22 cellular contexts compared by ENCODE assay signal in genomic region chr5:174645677-174646076, GRCh38.
A peak's percentile ranks its signal among the peaks of the same experiment; 100 is the strongest.
DNase-seq lines count a peak whose midpoint lies in the region; ATAC-seq, FAIRE-seq and TF ChIP-seq lines count a peak whose summit lies in the region.
"Had no signal": no experiment of that assay in that cellular context is flagged by ENCODE, and none has a peak within 500 bp of the region (broad histone marks: within the 10 kb centered on the region; RNA-seq: fewer than 3 reads in every experiment).

No MANE protein-coding gene starts in this region.

- no peak overlapping the region for H3K14ac ChIP-seq in H1 (ENCODE audit: insufficient read length)

- no peak for DNase-seq in H1 (ENCODE audit: low read depth in 1 of 2, low spot score in 2 of 2)
- no peak for DNase-seq in osteocyte (ENCODE audit: extremely low spot score, unreplicated experiment)
- no peak for DNase-seq in stimulated activated naive CD8-positive, alpha-beta T cell treated with anti-CD3 and anti-CD28 coated beads, Interleukin-15, amount 100 ng/mL, for 72 hours
- no peak for DNase-seq in cerebellar nuclear complex (lab: John Stamatoyannopoulos, UW)
- DNase-seq in NCI-H2081 treated with DMSO at 0.1 percent for 48 hours (lab: John Stamatoyannopoulos, UW), result no peak
- DNase-seq: 8988T; ACHN; AML-193; BE2C; CD4-positive, alpha-beta memory T cell; COR-L47; DMS153; DND-41; GOT3; H7; HCEC 1CT had no signal

- TF ChIP-seq EP300 in H1 (IDR thresholded peaks at IDR 0.05; ENCODE audit: borderline replicate concordance in 1 of 2, low read depth in 2 of 2, low read length in 2 of 2), result no peak

- 0 out of 2 replicates have a peak overlapping the region, but pooled peaks have one; percentile 43 for H4K8ac ChIP-seq in H1 (ENCODE audit: extremely low read depth, insufficient read depth, low read length)

- peaks cover 20% of the 10 kb centered on the region for H3K9me3 Mint-ChIP-seq in osteocyte (ENCODE audit: unreplicated experiment)
- H3K9me3 Mint-ChIP-seq in stimulated activated naive CD8-positive, alpha-beta T cell treated with anti-CD3 and anti-CD28 coated beads, Interleukin-15, amount 100 ng/mL, for 72 hours, result peaks cover 0 to 8% of the 10 kb centered on the region in 2 donors

- no peak overlapping the region for H2BK12ac ChIP-seq in H1 (ENCODE audit: low read depth, low read length)

- no peaks in the 10 kb centered on the region for H3K9me3 ChIP-seq in HEK293 (ENCODE audit: control insufficient read depth, insufficient read depth, low read depth, low read length)
- H3K9me3 ChIP-seq in H1 (ENCODE audit: insufficient read depth in 2 of 2, low read depth in 1 of 2, low read length in 1 of 2), result 0 out of 4 replicates have a peak, but pooled peaks cover 0 to 5% of the 10 kb centered on the region in 2 experiments
- H3K9me3 ChIP-seq: BE2C had no signal

- no peak overlapping the region for H2AFZ ChIP-seq in H1 (ENCODE audit: low read length)

- TF ChIP-seq CTCF in HEK293 (tag by site-specific recombination; IDR thresholded peaks at IDR 0.05) (no peak), H1 (IDR thresholded peaks at IDR 0.05; ENCODE audit: control extremely low read depth in 1 of 3, insufficient read depth in 1 of 3, low read depth in 1 of 3, low read length in 3 of 3) (no peak), osteocyte (IDR thresholded peaks at IDR 0.05) (no peak)

- H3K36me3 ChIP-seq in HEK293 (ENCODE audit: control insufficient read depth in 2 of 2, insufficient read depth in 1 of 2, low read length in 2 of 2) (no peaks in the 10 kb centered on the region), H1 (ENCODE audit: control insufficient read depth in 2 of 4, insufficient read depth in 4 of 4, low read length in 3 of 4) (no peaks in the 10 kb centered on the region)
- H3K36me3 ChIP-seq: BE2C; BLaER1 treated with 17β-estradiol and CSF1 and Interleukin-3, amounts not matched to agents 10 nM and 100 nM had no signal

- no peak overlapping the region for H3K4me3 Mint-ChIP-seq in osteocyte (ENCODE audit: unreplicated experiment)
- no peak overlapping the region for H3K4me3 Mint-ChIP-seq in stimulated activated naive CD8-positive, alpha-beta T cell treated with anti-CD3 and anti-CD28 coated beads, Interleukin-15, amount 100 ng/mL, for 72 hours
- H3K4me3 Mint-ChIP-seq: CD14-positive monocyte; CD4-positive, alpha-beta memory T cell had no signal

- H3K23me2 ChIP-seq in H1 (ENCODE audit: low read depth, low read length), result no peaks in the 10 kb centered on the region

- H2BK15ac ChIP-seq in H1 (ENCODE audit: low read length), result no peak overlapping the region

- H3K56ac ChIP-seq in H1 (replicated peaks; ENCODE audit: insufficient read length, low read depth, low read length), result no peak overlapping the region

- FAIRE-seq in H1 (lab: Jason Lieb, UNC), result no peak
- FAIRE-seq: A549, G401.6, GM12892 had no signal

- H3K27me3 ChIP-seq in H1 (replicated peaks in 1 of 4; ENCODE audit: control insufficient read depth in 3 of 4, extremely low read depth in 1 of 4, insufficient read depth in 3 of 4, low read length in 3 of 4), result no peaks in the 10 kb centered on the region
- H3K27me3 ChIP-seq: BE2C; BLaER1 treated with 17β-estradiol and CSF1 and Interleukin-3, amounts not matched to agents 10 nM and 100 nM had no signal

- H3K9ac ChIP-seq in H1 (replicated peaks in 1 of 4; ENCODE audit: extremely low read depth in 1 of 4, low read depth in 3 of 4, low read length in 3 of 4), result no peak overlapping the region
- H3K9ac ChIP-seq: BLaER1 treated with 17β-estradiol and CSF1 and Interleukin-3, amounts not matched to agents 10 nM and 100 nM had no signal

- H3K79me1 ChIP-seq in H1 (ENCODE audit: low read depth, low read length), result no peaks in the 10 kb centered on the region

- no peak for TF ChIP-seq RAD21 in H1 (IDR thresholded peaks at IDR 0.05 in 1 of 2, conservative IDR thresholded peaks at IDR 0.05 in 1 of 2; ENCODE audit: low read depth in 2 of 2, low read length in 2 of 2)

- TF ChIP-seq POLR2A in H1 (IDR thresholded peaks at IDR 0.05; ENCODE audit: control extremely low read depth in 1 of 2, low read depth in 2 of 2, low read length in 2 of 2), result no peak

- peak overlapping the region; percentile 85 for H3K27ac Mint-ChIP-seq in osteocyte (ENCODE audit: unreplicated experiment)
- H3K27ac Mint-ChIP-seq in stimulated activated naive CD8-positive, alpha-beta T cell treated with anti-CD3 and anti-CD28 coated beads, Interleukin-15, amount 100 ng/mL, for 72 hours, result no peak overlapping the region
- H3K27ac Mint-ChIP-seq: CD14-positive monocyte; CD4-positive, alpha-beta memory T cell had no signal

- H3K23ac ChIP-seq in H1 (ENCODE audit: insufficient read length), result no peak overlapping the region

- CTCF ChIA-PET in HEK293 (lab: Yijun Ruan, JAX), result no interaction called here
- CTCF ChIA-PET in H1 (lab: Charles Lee; ENCODE audit: partially characterized antibody), result no interaction called here

- H2BK20ac ChIP-seq in H1 (ENCODE audit: low read length), result no peak overlapping the region

- H3K4me2 ChIP-seq in H1 (ENCODE audit: insufficient read depth in 1 of 2, low read depth in 2 of 2, low read length in 2 of 2), result no peak overlapping the region
- H3K4me2 ChIP-seq: A549; BLaER1 treated with 17β-estradiol and CSF1 and Interleukin-3, amounts not matched to agents 10 nM and 100 nM had no signal

- H3K79me2 ChIP-seq in H1 (ENCODE audit: control insufficient read depth in 1 of 2, insufficient read depth in 2 of 2, low read length in 2 of 2), result no peaks in the 10 kb centered on the region

- H3K4me3 ChIP-seq in HEK293 (ENCODE audit: low read depth, low read length) (no peak overlapping the region), H1 (ENCODE audit: extremely low read depth in 1 of 4, insufficient read depth in 2 of 4, low read depth in 3 of 4, low read length in 4 of 4) (no peak overlapping the region)
- H3K4me3 ChIP-seq: A549; BLaER1 treated with 17β-estradiol and CSF1 and Interleukin-3, amounts not matched to agents 10 nM and 100 nM had no signal

- H4K20me1 ChIP-seq in H1 (replicated peaks in 1 of 2; ENCODE audit: control insufficient read depth in 1 of 2, insufficient read depth in 2 of 2, low read length in 2 of 2), result no peaks in the 10 kb centered on the region
- H4K20me1 ChIP-seq: BLaER1 treated with 17β-estradiol and CSF1 and Interleukin-3, amounts not matched to agents 10 nM and 100 nM had no signal

- no peak for ATAC-seq in stimulated activated naive CD8-positive, alpha-beta T cell treated with anti-CD3 and anti-CD28 coated beads, Interleukin-15, amount 100 ng/mL, for 72 hours
- ATAC-seq: A549 had no signal

- no peak overlapping the region for H4K91ac ChIP-seq in H1 (replicated peaks; ENCODE audit: insufficient read length, low read length)

- no peak overlapping the region for H2BK120ac ChIP-seq in H1 (replicated peaks; ENCODE audit: low read depth, low read length)

- no peak overlapping the region for H3K18ac ChIP-seq in H1 (ENCODE audit: extremely low read depth, low read length)

- no peak overlapping the region for H3K4ac ChIP-seq in H1 (replicated peaks; ENCODE audit: insufficient read length, low read depth, low read length)

- H3K4me1 ChIP-seq in HEK293 (ENCODE audit: control insufficient read depth, insufficient read depth, low read length) (no peaks in the 10 kb centered on the region), H1 (replicated peaks in 1 of 4; ENCODE audit: control insufficient read depth in 3 of 4, insufficient read depth in 4 of 4, low read length in 3 of 4) (no peaks in the 10 kb centered on the region)
- H3K4me1 ChIP-seq: BE2C; BLaER1 treated with 17β-estradiol and CSF1 and Interleukin-3, amounts not matched to agents 10 nM and 100 nM had no signal

- 90% methylated on average over 4 of the region's 4 CpGs; no CpG with 5 or more reads in 1 of the 2 experiments for WGBS in H1 (ENCODE audit: extremely low coverage in 1 of 2, insufficient coverage in 1 of 2, insufficient read length in 1 of 2, insufficient replicate concordance in 2 of 2, low coverage in 1 of 2, low lambda C conversion rate in 2 of 2, missing lambda C conversion rate in 1 of 2), 2 experiments

- no peaks in the 10 kb centered on the region for H3K27me3 Mint-ChIP-seq in osteocyte (ENCODE audit: unreplicated experiment)
- no peaks in the 10 kb centered on the region for H3K27me3 Mint-ChIP-seq in stimulated activated naive CD8-positive, alpha-beta T cell treated with anti-CD3 and anti-CD28 coated beads, Interleukin-15, amount 100 ng/mL, for 72 hours

- no peak overlapping the region for H2BK5ac ChIP-seq in H1 (ENCODE audit: low read depth, low read length)

- no peak overlapping the region for H3K27ac ChIP-seq in HEK293 (ENCODE audit: extremely low read depth, low read depth, low read length)
- no peak overlapping the region for H3K27ac ChIP-seq in H1 (ENCODE audit: low read depth, low read length)
- H3K27ac ChIP-seq: A549; BLaER1 treated with 17β-estradiol and CSF1 and Interleukin-3, amounts not matched to agents 10 nM and 100 nM had no signal

- H4K5ac ChIP-seq in H1 (ENCODE audit: insufficient read length, low read depth, low read length), result no peak overlapping the region

- H3K4me1 Mint-ChIP-seq in osteocyte (ENCODE audit: unreplicated experiment), result peaks cover 39% of the 10 kb centered on the region
- H3K4me1 Mint-ChIP-seq in stimulated activated naive CD8-positive, alpha-beta T cell treated with anti-CD3 and anti-CD28 coated beads, Interleukin-15, amount 100 ng/mL, for 72 hours, result no peaks in the 10 kb centered on the region
- H3K4me1 Mint-ChIP-seq: CD14-positive monocyte; CD4-positive, alpha-beta memory T cell had no signal

- POLR2A ChIA-PET in HEK293 (lab: Yijun Ruan, JAX), result no interaction called here
- POLR2A ChIA-PET in H1 (lab: Charles Lee; ENCODE audit: partially characterized antibody), result no interaction called here

- no peaks in the 10 kb centered on the region for H3K36me3 Mint-ChIP-seq in osteocyte (ENCODE audit: unreplicated experiment)
- H3K36me3 Mint-ChIP-seq: CD14-positive monocyte; CD4-positive, alpha-beta memory T cell had no signal

- H2AK5ac ChIP-seq in H1 (ENCODE audit: low read depth, low read length), result no peak overlapping the region

TF ChIP-seq in HEK293, 187 proteins besides CTCF, POLR2A, EP300 and RAD21 (continues in another document):
- no peak for TF ChIP-seq ZNF654 (tag by site-specific recombination; IDR thresholded peaks at IDR 0.05; ENCODE audit: low read depth)
- TF ChIP-seq SETDB1 (IDR thresholded peaks at IDR 0.05; ENCODE audit: insufficient read length, low read length), result peak; percentile 86
- peak; percentile 39; the same call in 1 of the 2 replicates for TF ChIP-seq TRIM28 (IDR thresholded peaks at IDR 0.05; ENCODE audit: borderline replicate concordance, low read length)

TF ChIP-seq in H1, 55 proteins besides CTCF, POLR2A, EP300 and RAD21:
- TF ChIP-seq KDM5A (IDR thresholded peaks at IDR 0.05; ENCODE audit: low read length), result no peak
- TF ChIP-seq SUZ12 (IDR thresholded peaks at IDR 0.05; ENCODE audit: low read length), result no peak
- no peak for TF ChIP-seq KDM4A (IDR thresholded peaks at IDR 0.05; ENCODE audit: low read depth, low read length, severe bottlenecking)
- TF ChIP-seq TAF7 (optimal IDR thresholded peaks at IDR 0.05; ENCODE audit: borderline replicate concordance, low read depth, low read length), result no peak
